In genomic region chr6:23343610-23344306, GRCh38 we compare ENCODE assay signal across 20 cellular contexts.
DNase-seq lines count a peak whose midpoint lies in the region; ATAC-seq, FAIRE-seq and TF ChIP-seq lines count a peak whose summit lies in the region.
"Had no signal": no experiment of that assay in that cellular context is flagged by ENCODE, and none has a peak within 500 bp of the region (broad histone marks: within the 10 kb centered on the region; RNA-seq: fewer than 3 reads in every experiment).

No MANE protein-coding gene starts in this region.

- CTCF ChIA-PET in HepG2 (lab: Yijun Ruan, JAX; ENCODE audit: low intra/inter-chr PET ratio, low total read pairs) (no interaction called here), K562 (lab: Yijun Ruan, JAX; ENCODE audit: low intra/inter-chr PET ratio) (no interaction called here)

- H3K27ac ChIP-seq in HepG2 (ENCODE audit: extremely low read length, insufficient read depth, low read length) (no peak overlapping the region), right lobe of liver (no peak overlapping the region), K562 (ENCODE audit: extremely low read depth, low read depth, low read length) (no peak overlapping the region)

- H3K9ac ChIP-seq in HepG2 (ENCODE audit: insufficient read depth, low read depth, low read length) (no peak overlapping the region), K562 (ENCODE audit: insufficient read depth in 1 of 2, low read depth in 2 of 2, low read length in 2 of 2) (no peak overlapping the region)

- H3K4me3 ChIP-seq in HepG2 (replicated peaks in 1 of 3; ENCODE audit: insufficient read depth in 1 of 3, low read depth in 2 of 3, low read length in 3 of 3) (no peak overlapping the region), right lobe of liver (no peak overlapping the region), K562 (no peak overlapping the region), H7 (ENCODE audit: insufficient read depth, low read depth, low read length) (no peak overlapping the region)
- H3K4me3 ChIP-seq: GM23338, HAP-1 had no signal

- no peaks in the 10 kb centered on the region for H3K79me2 ChIP-seq in HepG2 (ENCODE audit: insufficient read depth, low read length)
- H3K79me2 ChIP-seq in K562 (ENCODE audit: control insufficient read depth, insufficient read depth, low read length) = no peaks in the 10 kb centered on the region

- TF ChIP-seq POLR2A in HepG2 (IDR thresholded peaks at IDR 0.05; ENCODE audit: insufficient read depth in 1 of 2, low read depth in 2 of 2, low read length in 2 of 2) = no peak
- no peak for TF ChIP-seq POLR2A in right lobe of liver (IDR thresholded peaks at IDR 0.05)
- TF ChIP-seq POLR2A in K562 (conservative IDR thresholded peaks at IDR 0.05) = no peak

- POLR2A ChIA-PET in HepG2 (lab: Yijun Ruan, JAX) (no interaction called here), K562 (lab: Yijun Ruan, JAX) (no interaction called here)

- H2AFZ ChIP-seq in HepG2 (ENCODE audit: low read length) (no peak overlapping the region), K562 (ENCODE audit: low read depth, low read length) (no peak overlapping the region)
- H2AFZ ChIP-seq: GM23338 had no signal

- WGBS in HepG2 (ENCODE audit: low lambda C conversion rate) = 8% methylated on average over 5 of the region's 5 CpGs
- 81% methylated on average over 5 of the region's 5 CpGs for WGBS in right lobe of liver (ENCODE audit: insufficient coverage, low coverage, low lambda C conversion rate, missing lambda C conversion rate)
- WGBS in K562 (ENCODE audit: insufficient coverage, low coverage, missing lambda C conversion rate) = 0% methylated on average over 5 of the region's 5 CpGs

- H3K27me3 ChIP-seq in HepG2 (ENCODE audit: control insufficient read depth in 1 of 2, insufficient read depth in 2 of 2, low read length in 2 of 2) = no peaks in the 10 kb centered on the region
- H3K27me3 ChIP-seq in right lobe of liver = no peaks in the 10 kb centered on the region
- no peaks in the 10 kb centered on the region for H3K27me3 ChIP-seq in K562 (ENCODE audit: control insufficient read depth in 2 of 2, insufficient read depth in 2 of 2, low read length in 2 of 2)
- H3K27me3 ChIP-seq in H7 (ENCODE audit: control insufficient read depth, insufficient read depth, low read length) = no peaks in the 10 kb centered on the region

- TF ChIP-seq CTCF in HepG2 (CRISPR knock-in tag; IDR thresholded peaks at IDR 0.05) (no peak), right lobe of liver (IDR thresholded peaks at IDR 0.05) (no peak), K562 (IDR thresholded peaks at IDR 0.05 in 2 of 3, conservative IDR thresholded peaks at IDR 0.05 in 1 of 3; ENCODE audit: insufficient read depth in 2 of 3, low read depth in 1 of 3, low read length in 3 of 3) (no peak)

- no peaks in the 10 kb centered on the region for H4K20me1 ChIP-seq in HepG2 (ENCODE audit: insufficient read depth, low read length)
- no peaks in the 10 kb centered on the region for H4K20me1 ChIP-seq in K562 (replicated peaks; ENCODE audit: control insufficient read depth, insufficient read depth, low read length)

- no peaks in the 10 kb centered on the region for H3K9me1 ChIP-seq in K562 (ENCODE audit: control insufficient read depth, insufficient read depth, low read length)

- peak; percentile 60 for ATAC-seq in Right ventricle myocardium inferior
- no peak for ATAC-seq in HepG2
- no peak for ATAC-seq in right lobe of liver
- ATAC-seq in K562 = no peak
- ATAC-seq: GM23338 had no signal

- FAIRE-seq in HepG2 (lab: Jason Lieb, UNC) (no peak), K562 (lab: Jason Lieb, UNC) (no peak)
- FAIRE-seq: GM12891, GM18507 had no signal

- BruUV-seq in HepG2 (replicated peaks; lab: Mats Ljungman, UMichigan) = no TSS peak
- BruUV-seq in K562 (replicated peaks; lab: Mats Ljungman, UMichigan) = no TSS peak

- no peaks in the 10 kb centered on the region for H3K4me1 ChIP-seq in HepG2 (ENCODE audit: insufficient read depth, low read length)
- H3K4me1 ChIP-seq in right lobe of liver = no peaks in the 10 kb centered on the region
- H3K4me1 ChIP-seq in K562 (replicated peaks in 1 of 2; ENCODE audit: control insufficient read depth in 2 of 2, insufficient read depth in 2 of 2, low read length in 2 of 2) = no peaks in the 10 kb centered on the region
- H3K4me1 ChIP-seq: HAP-1 had no signal

- H3K36me3 ChIP-seq in HepG2 (replicated peaks in 1 of 2; ENCODE audit: control insufficient read depth in 1 of 2, insufficient read depth in 2 of 2, low read length in 2 of 2) = no peaks in the 10 kb centered on the region
- no peaks in the 10 kb centered on the region for H3K36me3 ChIP-seq in right lobe of liver
- H3K36me3 ChIP-seq in K562 (ENCODE audit: control insufficient read depth, insufficient read depth, low read length) = no peaks in the 10 kb centered on the region
- no peaks in the 10 kb centered on the region for H3K36me3 ChIP-seq in H7 (replicated peaks; ENCODE audit: control insufficient read depth, insufficient read depth, low read length)
- H3K36me3 ChIP-seq: HAP-1 had no signal

- in situ Hi-C loops in HepG2 (cut with HindIII; ENCODE audit: extremely low pct_ligation_motif_present, low pct_unique_long_range_greater_than_20kb) = no loop called here
- in situ Hi-C loops in K562 (cut with MboI) = no loop called here

- DNase-seq in Right ventricle myocardium inferior (ENCODE audit: missing footprints) (no peak), cardiac septum (ENCODE audit: low spot score) (no peak), HepG2 (ENCODE audit: low spot score) (no peak), right lobe of liver (no peak), K562 (ENCODE audit: extremely low read depth in 1 of 4, low spot score in 3 of 4) (no peak), H7 (no peak), hypothalamus (lab: John Stamatoyannopoulos, UW) (no peak)
- DNase-seq: 8988T; C1 segment of cervical spinal cord; Calu3; CD4-positive, alpha-beta memory T cell; COR-L47; DMS53; DMS79 treated with DMSO at 0.1 percent for 48 hours; GF-D8; HFFc6 had no signal

- TF ChIP-seq RAD21 in HepG2 (CRISPR knock-in tag; IDR thresholded peaks at IDR 0.05) = no peak
- TF ChIP-seq RAD21 in K562 (CRISPR knock-in tag; conservative IDR thresholded peaks at IDR 0.05 in 1 of 2, IDR thresholded peaks at IDR 0.05 in 1 of 2) = no peak

- peaks cover 78% of the 10 kb centered on the region for H3K9me3 ChIP-seq in HepG2 (ENCODE audit: low read length)
- no peaks in the 10 kb centered on the region for H3K9me3 ChIP-seq in right lobe of liver
- H3K9me3 ChIP-seq in K562 (replicated peaks; ENCODE audit: control insufficient read depth, insufficient read depth, low read depth, low read length) = 0 out of 2 replicates have a peak, but pooled peaks cover 3% of the 10 kb centered on the region
- H3K9me3 ChIP-seq: HAP-1 had no signal

- TF ChIP-seq EP300 in HepG2 (IDR thresholded peaks at IDR 0.05; ENCODE audit: low read depth in 2 of 2, low read length in 2 of 2) (no peak), HepG2 (CRISPR knock-in tag; IDR thresholded peaks at IDR 0.05; ENCODE audit: borderline replicate concordance) (no peak), K562 (IDR thresholded peaks at IDR 0.05; ENCODE audit: low read length) (no peak)

- H3K4me2 ChIP-seq in HepG2 (ENCODE audit: low read depth, low read length) (no peak overlapping the region), K562 (ENCODE audit: insufficient read depth, low read length) (no peak overlapping the region)
- H3K4me2 ChIP-seq: GM23338 had no signal

- intact Hi-C loops in Right ventricle myocardium inferior (cut with DNase I) = no loop called here
- intact Hi-C loops in cardiac septum (cut with DNase I) = no loop called here
- intact Hi-C loops in HepG2 (cut with micrococcal nuclease; ENCODE audit: unreplicated experiment) = no loop called here
- intact Hi-C loops in right lobe of liver (cut with DNase I) = no loop called here
- intact Hi-C loops in K562 (cut with micrococcal nuclease) = no loop called here

TF ChIP-seq in HepG2, 621 proteins besides CTCF, POLR2A, EP300 and RAD21:
- peak; percentile 53; the same call in 1 of the 2 replicates for TF ChIP-seq MAFF (IDR thresholded peaks at IDR 0.05; ENCODE audit: low read depth, low read length)
- TF ChIP-seq MAFK (conservative IDR thresholded peaks at IDR 0.05 in 1 of 2, IDR thresholded peaks at IDR 0.05 in 1 of 2; ENCODE audit: low read length in 2 of 2) = peak; percentile 33 to 78; a peak in 2 of 4 replicates
- no peak for TF ChIP-seq ZNF30 (CRISPR knock-in tag; IDR thresholded peaks at IDR 0.05)

TF ChIP-seq in K562, 482 proteins besides CTCF, POLR2A, EP300 and RAD21:
- TF ChIP-seq GABPB2 (CRISPR knock-in tag; conservative IDR thresholded peaks at IDR 0.05) (no peak), ZNF316 (IDR thresholded peaks at IDR 0.05) (peak; percentile 6; the same call in 1 of the 2 replicates)
